In genomic region chr10:78972947-78973900, GRCh38 we compare ENCODE assay signal across 1 cellular context.
A peak's percentile ranks its signal among the peaks of the same experiment; 100 is the strongest.
TF ChIP-seq lines count a peak whose summit lies in the region.

No MANE protein-coding gene starts in this region.

TF ChIP-seq in K562, 482 proteins besides CTCF, POLR2A, EP300 and RAD21 (continued from another document):
- 0 out of 2 replicates have a peak, but pooled peaks have one; percentile 12 for TF ChIP-seq ZBTB33 (CRISPR knock-in tag; IDR thresholded peaks at IDR 0.05)
